Comparison of ENCODE assay signal across 8 cellular contexts in genomic region chr18:12883003-12883683, GRCh38. TPM values are rescaled to one million over a fixed set of nuclear protein-coding genes. Genes with fewer than 3 reads are reported as not detected.
DNase-seq lines count a peak whose midpoint lies in the region; ATAC-seq, FAIRE-seq and TF ChIP-seq lines count a peak whose summit lies in the region.

No MANE protein-coding gene starts in this region.

- H3K27ac ChIP-seq in A549 (peak overlapping the region; percentile 94 to 100), neutrophil (peak overlapping the region; percentile 100)

- TF ChIP-seq EP300 in A549 (IDR thresholded peaks at IDR 0.05) = no peak

- no peaks in the 10 kb centered on the region for H3K36me3 ChIP-seq in neutrophil

- no peak for TF ChIP-seq RAD21 in A549 (conservative IDR thresholded peaks at IDR 0.05 in 1 of 2, IDR thresholded peaks at IDR 0.05 in 1 of 2)

- no peak for TF ChIP-seq POLR2A in A549 (IDR thresholded peaks at IDR 0.05; ENCODE audit: low read length)

- peak overlapping the region; percentile 88 for H3K4me2 ChIP-seq in A549

- no peaks in the 10 kb centered on the region for H3K27me3 Mint-ChIP-seq in activated CD4-positive, alpha-beta memory T cell treated with anti-CD3 and anti-CD28 coated beads for 36 hours

- no peaks in the 10 kb centered on the region for H3K9me3 Mint-ChIP-seq in activated CD4-positive, alpha-beta memory T cell treated with anti-CD3 and anti-CD28 coated beads for 36 hours

- H3K4me1 Mint-ChIP-seq in activated CD4-positive, alpha-beta memory T cell treated with anti-CD3 and anti-CD28 coated beads for 36 hours (ENCODE audit: low read depth) = peaks cover 57% of the 10 kb centered on the region

- CTCF ChIA-PET in A549 (lab: Yijun Ruan, JAX) = interaction anchor here (0.8 to 2.0 kb wide), 6 partner anchors 8 to 139 kb away, joined by 3 to 5 read pairs (median 3); no protein-coding TSS in a partner anchor
- CTCF ChIA-PET in activated CD4-positive, alpha-beta memory T cell treated with anti-CD3 and anti-CD28 coated beads for 36 hours (lab: Charles Lee) = interaction anchor here (0.7 to 6.0 kb wide), 6 partner anchors 10 to 156 kb away, joined by 3 to 36 read pairs (median 4); no protein-coding TSS in a partner anchor

- TF ChIP-seq CTCF in A549 (IDR thresholded peaks at IDR 0.05) = no peak
- TF ChIP-seq CTCF in neutrophil (IDR thresholded peaks at IDR 0.05) = no peak

- no peak for FAIRE-seq in A549 (lab: Jason Lieb, UNC)

- H3K4me3 ChIP-seq in A549 (peak overlapping the region; percentile 90), neutrophil (ENCODE audit: low read depth in 1 of 2, low read length in 1 of 2) (peak overlapping the region; percentile 81 to 82)

- POLR2A ChIA-PET in A549 (lab: Yijun Ruan, JAX) = interaction anchor here (0.6 to 1.8 kb wide), 60 partner anchors 8 to 879 kb away, joined by 3 to 23 read pairs (median 4); partner anchors contain the start of genes AFG3L2, CEP192, CEP76 and PSMG2
- POLR2A ChIA-PET in activated CD4-positive, alpha-beta memory T cell treated with anti-CD3 and anti-CD28 coated beads for 36 hours (lab: Charles Lee) = interaction anchor here (0.5 to 3.0 kb wide), 29 partner anchors 8 to 506 kb away, joined by 3 to 21 read pairs (median 4); partner anchors contain the start of genes AFG3L2, CEP76, PSMG2 and SEH1L

- ATAC-seq in A549 = peak; percentile 44 to 51
- peak; percentile 17 for ATAC-seq in GM18907 (IDR thresholded peaks at IDR 0.05; ENCODE audit: unreplicated experiment)
- peak; percentile 22 for ATAC-seq in HG03432 (IDR thresholded peaks at IDR 0.05; ENCODE audit: unreplicated experiment)
- ATAC-seq in GM18861 (IDR thresholded peaks at IDR 0.05; ENCODE audit: unreplicated experiment) = no peak

- H3K9me3 ChIP-seq in A549 (no peaks in the 10 kb centered on the region), neutrophil (no peaks in the 10 kb centered on the region)

- intact Hi-C loops in activated CD4-positive, alpha-beta memory T cell treated with anti-CD3 and anti-CD28 coated beads for 36 hours (cut with micrococcal nuclease) = loop anchor here (1.0 to 2.0 kb wide), 4 partner anchors 26 to 108 kb away; partner anchors contain the start of gene CEP192

- H3K36me3 Mint-ChIP-seq in activated CD4-positive, alpha-beta memory T cell treated with anti-CD3 and anti-CD28 coated beads for 36 hours = peaks cover 1% of the 10 kb centered on the region

- WGBS in A549 (ENCODE audit: missing lambda C conversion rate) = 4% methylated on average over 16 of the region's 53 CpGs

- DNase-seq in A549 (ENCODE audit: low read depth in 1 of 2, low spot score in 1 of 2) = no peak
- no peak for DNase-seq in activated CD4-positive, alpha-beta memory T cell treated with anti-CD3 and anti-CD28 coated beads for 36 hours
- DNase-seq in fibroblast of peridontal ligament (ENCODE audit: extremely low read depth) = peak; percentile 12
- no peak for DNase-seq in SKM-1 (lab: John Stamatoyannopoulos, UW; ENCODE audit: unreplicated experiment)

- H3K27me3 ChIP-seq in neutrophil = no peaks in the 10 kb centered on the region

- peak overlapping the region; percentile 92 for H3K27ac Mint-ChIP-seq in activated CD4-positive, alpha-beta memory T cell treated with anti-CD3 and anti-CD28 coated beads for 36 hours

- H3K4me3 Mint-ChIP-seq in activated CD4-positive, alpha-beta memory T cell treated with anti-CD3 and anti-CD28 coated beads for 36 hours = peak overlapping the region; percentile 78

- H3K4me1 ChIP-seq in A549 (peaks cover 33% of the 10 kb centered on the region; the same call in 2 of the 3 replicates), neutrophil (ENCODE audit: control insufficient read depth in 1 of 2, insufficient read depth in 1 of 2, low read depth in 1 of 2, low read length in 1 of 2) (peaks cover 45 to 46% of the 10 kb centered on the region in 2 experiments)

TF ChIP-seq in A549, 52 proteins besides CTCF, POLR2A, EP300 and RAD21:
- TF ChIP-seq ELK1 (IDR thresholded peaks at IDR 0.05; ENCODE audit: low read depth, low read length) (no peak), HOXB13 (CRISPR knock-in tag; IDR thresholded peaks at IDR 0.05; ENCODE audit: low read depth) (no peak), MAZ (IDR thresholded peaks at IDR 0.05; ENCODE audit: borderline replicate concordance, low read depth, low read length) (no peak), ZC3H11A (IDR thresholded peaks at IDR 0.05) (no peak), FOXS1 (CRISPR knock-in tag; IDR thresholded peaks at IDR 0.05) (no peak), MAX (IDR thresholded peaks at IDR 0.05) (no peak), JUN (IDR thresholded peaks at IDR 0.05) (no peak), PBX3 (IDR thresholded peaks at IDR 0.05) (no peak), SREBF2 (IDR thresholded peaks at IDR 0.05) (no peak), EHF (CRISPR knock-in tag; IDR thresholded peaks at IDR 0.05) (no peak), GATA3 (IDR thresholded peaks at IDR 0.05; ENCODE audit: borderline replicate concordance) (no peak), MYC (IDR thresholded peaks at IDR 0.05; ENCODE audit: borderline replicate concordance, low read length) (no peak), CHD4 (IDR thresholded peaks at IDR 0.05; ENCODE audit: borderline replicate concordance) (no peak), BCL3 (IDR thresholded peaks at IDR 0.05) (no peak), HOXA7 (CRISPR knock-in tag; IDR thresholded peaks at IDR 0.05) (no peak)

RNA-seq across cellular contexts. Expression of gene PTPN2, which starts 0.9 kb away (rescaled TPM):
- 32.4 and 33.3 TPM in 2 replicates for polyA plus RNA-seq in A549 (2011; rRNA removed)
- polyA plus RNA-seq in A549 (2012; cell fraction: cytosol; rRNA removed) = 7.4 and 8.0 TPM in 2 replicates
- polyA plus RNA-seq in A549 (2012; cell fraction: nucleus; rRNA removed) = 5.8 and 10.5 TPM in 2 replicates
- 22.9 to 25.3 TPM (median 23.0 TPM) in 3 replicates for polyA plus RNA-seq in A549 (2017; fragmentation: RNase III; extraction: RNeasy Plus Mini Kit Qiagen cat#74134 plus additional on column Dnase treatment)
- 9.5 and 20.4 TPM in 2 replicates for polyA minus RNA-seq in A549 (2011; rRNA and poly(A)+ RNA removed)
- total RNA-seq in activated CD4-positive, alpha-beta memory T cell treated with anti-CD3 and anti-CD28 coated beads for 36 hours = 10 to 100 TPM; 68.8 to 73.3 TPM
